In the genomic region with DNA sequence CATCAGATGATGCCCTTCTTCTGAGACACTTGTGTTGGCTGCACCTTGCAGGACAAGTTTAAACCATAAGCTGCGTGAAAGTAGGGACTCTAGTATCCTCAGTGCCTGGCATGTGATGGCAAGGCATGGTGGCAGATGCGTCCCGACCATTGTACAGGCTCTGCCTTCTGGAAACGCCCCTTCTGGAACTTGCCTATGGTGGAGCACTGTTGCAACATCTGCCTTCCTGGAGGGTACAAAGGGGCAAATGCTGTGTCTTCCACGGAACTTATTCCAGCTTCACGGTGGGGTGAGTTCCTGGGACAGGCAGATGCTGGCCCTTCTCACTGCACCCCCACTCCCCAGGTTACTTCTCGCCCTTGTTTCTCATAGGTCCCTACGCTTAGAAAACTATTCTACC, we compare ENCODE assay signal across 23 cellular contexts.
"Had no signal": no experiment of that assay in that cellular context is flagged by ENCODE, and none has a peak within 500 bp of the region (broad histone marks: within the 10 kb centered on the region; RNA-seq: fewer than 3 reads in every experiment).

No MANE protein-coding gene starts in this region.

- H3K27ac ChIP-seq: colonic mucosa, heart right ventricle, left lung, ovary, skin epidermis, upper lobe of right lung, uterus had no signal

- H3K4me3 ChIP-seq: colonic mucosa, esophagus squamous epithelium, heart right ventricle, left lung, ovary, skin epidermis, transverse colon, upper lobe of right lung, uterus had no signal

- DNase-seq: colonic mucosa; effector CD8-positive, alpha-beta T cell; esophagus squamous epithelium; foreskin melanocyte; glutamatergic neuron; heart right ventricle; hippocampal formation; left cardiac atrium; left lung; midbrain; naive thymus-derived CD4-positive, alpha-beta T cell; nucleus accumbens; ovary; posterior cingulate gyrus; stimulated activated CD4-positive, alpha-beta T cell treated with anti-CD3 and anti-CD28 coated beads, Interleukin-15, amount 100 ng/mL, for 24 hours; stimulated activated CD4-positive, alpha-beta T cell treated with anti-CD3 and anti-CD28 coated beads, Interleukin-2, amount 100 ng/mL, for 48 hours; stimulated activated naive B cell treated with anti-CD40 and anti-IgM and Interleukin-4, amounts not matched to agents 10 μg/mL and 1 μg/mL and 100 μg/mL, for 72 hours; transverse colon; upper lobe of right lung; uterus had no signal

- H3K36me3 ChIP-seq: colonic mucosa, esophagus squamous epithelium, heart right ventricle, left lung, ovary, transverse colon, upper lobe of right lung, uterus had no signal

- ATAC-seq: heart right ventricle; left cardiac atrium; left lung; naive thymus-derived CD4-positive, alpha-beta T cell; stimulated activated naive B cell treated with anti-CD40 and anti-IgM and Interleukin-4, amounts not matched to agents 10 μg/mL and 1 μg/mL and 100 μg/mL, for 72 hours; upper lobe of right lung had no signal

- H3K9me3 ChIP-seq: colonic mucosa, ovary, upper lobe of right lung had no signal

- FAIRE-seq: endothelial cell of umbilical vein, islet of Langerhans had no signal

- H3K4me1 ChIP-seq: colonic mucosa, heart right ventricle, left lung, transverse colon, upper lobe of right lung, uterus had no signal

- H3K27me3 ChIP-seq: colonic mucosa, esophagus squamous epithelium, left lung, ovary, transverse colon, upper lobe of right lung, uterus had no signal
